14 cellular contexts compared by ENCODE assay signal in genomic region chr10:37865957-37866671, GRCh38. TPM values are rescaled to one million over a fixed set of nuclear protein-coding genes. Genes with fewer than 3 reads are reported as not detected.
DNase-seq lines count a peak whose midpoint lies in the region; ATAC-seq and TF ChIP-seq lines count a peak whose summit lies in the region.
"Had no signal": no experiment of that assay in that cellular context is flagged by ENCODE, and none has a peak within 500 bp of the region (broad histone marks: within the 10 kb centered on the region; RNA-seq: fewer than 3 reads in every experiment).

No MANE protein-coding gene starts in this region.

- WGBS in ovary, 3 donors: 84 to 87% (median 86%) methylated on average over 8 of the region's 8 CpGs

- ATAC-seq in GM19395 (IDR thresholded peaks at IDR 0.05; ENCODE audit: unreplicated experiment) (peak; percentile 54), HG03354 (IDR thresholded peaks at IDR 0.05; ENCODE audit: poor library complexity, severe bottlenecking, unreplicated experiment) (peak; percentile 58), GM19035 (IDR thresholded peaks at IDR 0.05; ENCODE audit: unreplicated experiment) (no peak)
- ATAC-seq: activated CD8-positive, alpha-beta T cell treated with anti-CD3 and anti-CD28 coated beads for 36 hours had no signal

- no peaks in the 10 kb centered on the region for H3F3A ChIP-seq in SU-DHL-6 (ENCODE audit: insufficient read depth)

- peak overlapping the region; percentile 92 for H2AFZ ChIP-seq in SU-DHL-6 (ENCODE audit: low read depth, low read length, severe bottlenecking)

- no peak for TF ChIP-seq POLR2A in ovary (IDR thresholded peaks at IDR 0.05)

- H3K9me2 ChIP-seq in SU-DHL-6 (replicated peaks; ENCODE audit: insufficient read depth, low read length): no peaks in the 10 kb centered on the region

- H3K27ac ChIP-seq in BLaER1 (no peak overlapping the region), SU-DHL-6 (ENCODE audit: low read depth, low read length) (peak overlapping the region; percentile 54), ovary (no peak overlapping the region)

- H3K9me3 ChIP-seq in BLaER1 (no peaks in the 10 kb centered on the region), SU-DHL-6 (ENCODE audit: insufficient read depth, low read length) (no peaks in the 10 kb centered on the region), ovary (no peaks in the 10 kb centered on the region)

- no peaks in the 10 kb centered on the region for H4K20me1 ChIP-seq in BLaER1
- H4K20me1 ChIP-seq in SU-DHL-6 (ENCODE audit: low read depth, low read length): no peaks in the 10 kb centered on the region

- no peak overlapping the region for H3K9ac ChIP-seq in BLaER1
- H3K9ac ChIP-seq in SU-DHL-6 (ENCODE audit: low read length): peak overlapping the region; percentile 43

- TF ChIP-seq CTCF in SU-DHL-6 (IDR thresholded peaks at IDR 0.05; ENCODE audit: insufficient read depth, low read length, poor library complexity, severe bottlenecking) (no peak), ovary (IDR thresholded peaks at IDR 0.05) (no peak)

- no peak for TF ChIP-seq EP300 in ovary (IDR thresholded peaks at IDR 0.05)

- H3K4me2 ChIP-seq in BLaER1 (0 out of 2 replicates have a peak overlapping the region, but pooled peaks have one; percentile 10), SU-DHL-6 (ENCODE audit: low read depth, low read length, poor library complexity, severe bottlenecking) (peak overlapping the region; percentile 55)

- no peak for DNase-seq in stimulated activated CD8-positive, alpha-beta memory T cell treated with anti-CD3 and anti-CD28 coated beads, Interleukin-4, amount 100 ng/mL, for 48 hours
- DNase-seq in ovary: no peak
- DNase-seq in globus pallidus (ENCODE audit: low spot score): no peak
- DNase-seq: ACHN; activated CD8-positive, alpha-beta T cell treated with anti-CD3 and anti-CD28 coated beads for 36 hours; activated naive CD4-positive, alpha-beta T cell treated with Interleukin-2 at 50 U/mL for 16 hours; cerebellar nuclear complex; DND-41; NCI-H1436 had no signal

- no peaks in the 10 kb centered on the region for H3K27me3 ChIP-seq in BLaER1
- H3K27me3 ChIP-seq in SU-DHL-6 (ENCODE audit: low read length): no peaks in the 10 kb centered on the region
- no peaks in the 10 kb centered on the region for H3K27me3 ChIP-seq in ovary

- H3K4me1 ChIP-seq in BLaER1 (peaks cover 6% of the 10 kb centered on the region; the same call in 1 of the 2 replicates), ovary (ENCODE audit: insufficient read depth) (no peaks in the 10 kb centered on the region)

- H3K36me3 ChIP-seq in BLaER1 (no peaks in the 10 kb centered on the region), SU-DHL-6 (ENCODE audit: low read length) (no peaks in the 10 kb centered on the region), ovary (no peaks in the 10 kb centered on the region)

- intact Hi-C loops in ovary (cut with DNase I): no loop called here

- H3K4me3 ChIP-seq in BLaER1: no peak overlapping the region
- H3K4me3 ChIP-seq in SU-DHL-6 (ENCODE audit: insufficient read depth, low read length, poor library complexity, severe bottlenecking): no peak overlapping the region
- no peak overlapping the region for H3K4me3 ChIP-seq in ovary

- no peaks in the 10 kb centered on the region for H3K79me2 ChIP-seq in SU-DHL-6 (ENCODE audit: insufficient read depth, low read length)

RNA-seq across cellular contexts. Expression of gene ZNF248, which starts 8.7 kb away (rescaled TPM):
- total RNA-seq in ovary: 10 to 100 TPM; 13.6 to 19.9 (median 17.5) TPM
- 10 to 100 TPM in 1 of 2 donors, 1 to 10 TPM in 1; 9.1 to 18.3 TPM for polyA plus RNA-seq in ovary
